In the genomic region with DNA sequence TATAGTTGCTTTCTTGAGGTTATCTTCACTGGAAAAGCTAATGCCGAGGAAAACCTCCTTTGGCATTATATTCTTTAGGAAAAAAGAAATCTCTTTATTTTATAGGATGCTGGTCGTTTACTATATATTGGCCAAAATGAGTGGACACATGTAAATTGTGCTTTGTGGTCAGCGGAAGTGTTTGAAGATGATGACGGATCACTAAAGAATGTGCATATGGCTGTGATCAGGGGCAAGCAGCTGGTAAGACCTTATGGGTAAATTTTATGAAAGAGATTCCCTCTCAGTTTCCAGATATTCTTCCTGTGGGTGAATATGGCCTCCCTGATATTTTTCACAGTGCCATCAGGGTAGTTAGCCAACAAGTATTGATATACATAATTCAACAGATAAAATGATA, we compare ENCODE assay signal across 20 cellular contexts.
DNase-seq lines count a peak whose midpoint lies in the region; ATAC-seq, FAIRE-seq and TF ChIP-seq lines count a peak whose summit lies in the region.
"Had no signal": no experiment of that assay in that cellular context is flagged by ENCODE, and none has a peak within 500 bp of the region (broad histone marks: within the 10 kb centered on the region; RNA-seq: fewer than 3 reads in every experiment).

No MANE protein-coding gene starts in this region.

- in situ Hi-C loops in astrocyte of the cerebellum (cut with HindIII; ENCODE audit: low sequenced_read_pairs) = no loop called here

- DNase-seq in AG10803 (ENCODE audit: low read depth) (peak; percentile 68), HTR-8/SVneo (ENCODE audit: insufficient read length, low spot score) (peak; percentile 58), astrocyte of the cerebellum (ENCODE audit: low read depth) (peak; percentile 18), foreskin fibroblast (peak; percentile 76 to 87), NCI-H2196 (lab: John Stamatoyannopoulos, UW; ENCODE audit: unreplicated experiment) (no peak), NCI-H128 (lab: John Stamatoyannopoulos, UW; ENCODE audit: unreplicated experiment) (no peak)
- DNase-seq: activated CD4-positive, alpha-beta T cell treated with anti-CD3 and anti-CD28 coated beads, Interleukin-2, amount 50 U/mL, for 4 hours; activated naive CD8-positive, alpha-beta T cell treated with anti-CD3 and anti-CD28 coated beads, Interleukin-2, amount 10 ng/mL, durations not matched to agents 7 days and 5 days; activated T-cell treated with anti-CD3 and anti-CD28 coated beads, Interleukin-2, amount 50 U/mL, for 24 hours; AML-193; Caco-2; GF-D8; GOT3; left lung; NCI-H1417 treated with DMSO at 0.1 percent for 48 hours; NCI-H2171 treated with DMSO at 0.1 percent for 48 hours; NCI-H774; stimulated activated CD4-positive, alpha-beta T cell treated with anti-CD3 and anti-CD28 coated beads, Interleukin-4, amount 100 ng/mL, for 1 hour had no signal

- no peak for FAIRE-seq in HTR-8/SVneo (lab: Jason Lieb, UNC)

- no peak overlapping the region for H3K4me3 ChIP-seq in AG10803 (ENCODE audit: low read length)
- H3K4me3 ChIP-seq in astrocyte of the cerebellum (ENCODE audit: low read depth, low read length) = no peak overlapping the region
- no peak overlapping the region for H3K4me3 ChIP-seq in foreskin fibroblast (ENCODE audit: low read depth in 1 of 2, low read length in 2 of 2)
- H3K4me3 ChIP-seq: left lung had no signal

- TF ChIP-seq CTCF in AG10803 (conservative IDR thresholded peaks at IDR 0.05; ENCODE audit: low read length) (no peak), astrocyte of the cerebellum (IDR thresholded peaks at IDR 0.05; ENCODE audit: low read depth, low read length, missing control alignments) (no peak), foreskin fibroblast (IDR thresholded peaks at IDR 0.05; ENCODE audit: low read depth, low read length) (no peak)

- ATAC-seq in GM21447 (IDR thresholded peaks at IDR 0.05; ENCODE audit: unreplicated experiment) (no peak), HG02973 (IDR thresholded peaks at IDR 0.05; ENCODE audit: unreplicated experiment) (no peak)
- ATAC-seq: left lung had no signal

Comparison
In these comparisons a context has a peak if more than half of its experiments do, and no peak if none do; other contexts are left out.
1. DNase-seq: peak in AG10803 (single experiment), HTR-8/SVneo (single experiment), astrocyte of the cerebellum (single experiment) and foreskin fibroblast (2 of 2); none in NCI-H2196 (single experiment) and NCI-H128 (single experiment).